ENCODE assay signal across 11 cellular contexts in genomic region chr19:33868076-33868735, GRCh38.
DNase-seq lines count a peak whose midpoint lies in the region; FAIRE-seq and TF ChIP-seq lines count a peak whose summit lies in the region.
"Had no signal": no experiment of that assay in that cellular context is flagged by ENCODE, and none has a peak within 500 bp of the region (broad histone marks: within the 10 kb centered on the region; RNA-seq: fewer than 3 reads in every experiment).

No MANE protein-coding gene starts in this region.

- no peak for TF ChIP-seq EP300 in suprapubic skin (IDR thresholded peaks at IDR 0.05)

- no peaks in the 10 kb centered on the region for H3K9me3 ChIP-seq in suprapubic skin

- H3K4me3 ChIP-seq in coronary artery (peak overlapping the region; percentile 53), suprapubic skin (peak overlapping the region; percentile 26)

- TF ChIP-seq POLR2A in suprapubic skin (IDR thresholded peaks at IDR 0.05), result no peak

- WGBS in suprapubic skin, result 15% methylated on average over 17 of the region's 17 CpGs

- H3K9me3 Mint-ChIP-seq in mesothelial cell of epicardium, result no peaks in the 10 kb centered on the region
- H3K9me3 Mint-ChIP-seq: activated T-helper 17 cell treated with anti-CD3 and anti-CD28 coated beads, Interleukin-2, amount 50 U/mL, for 72 hours had no signal

- H3K27me3 ChIP-seq in suprapubic skin, result no peaks in the 10 kb centered on the region

- peak; percentile 22 for DNase-seq in DMS 273 (lab: John Stamatoyannopoulos, UW; ENCODE audit: unreplicated experiment)
- DNase-seq in DMS 273 treated with DMSO at 0.1 percent for 48 hours (lab: John Stamatoyannopoulos, UW), result no peak
- DNase-seq in coronary artery (ENCODE audit: low spot score), result no peak
- DNase-seq in mesothelial cell of epicardium (ENCODE audit: low spot score in 2 of 2, unreplicated experiment in 2 of 2), result peak in 1 of 2 experiments; percentile 36
- no peak for DNase-seq in suprapubic skin (ENCODE audit: low spot score in 2 of 2)
- no peak for DNase-seq in GM19239 (ENCODE audit: insufficient read length, low spot score)
- DNase-seq in activated T-cell treated with anti-CD3 and anti-CD28 coated beads, Interleukin-2, amount 50 U/mL, for 1 hour, result no peak
- DNase-seq in HCEC 1CT, result no peak
- DNase-seq: naive thymus-derived CD8-positive, alpha-beta T cell had no signal

- H3K27ac Mint-ChIP-seq in mesothelial cell of epicardium, result peak overlapping the region; percentile 75
- H3K27ac Mint-ChIP-seq: activated T-helper 17 cell treated with anti-CD3 and anti-CD28 coated beads, Interleukin-2, amount 50 U/mL, for 72 hours; naive thymus-derived CD8-positive, alpha-beta T cell had no signal

- peak overlapping the region in 1 of 2 donors; percentile 12 for H3K27ac ChIP-seq in coronary artery
- H3K27ac ChIP-seq in suprapubic skin, result peak overlapping the region; percentile 58
- H3K27ac ChIP-seq: 22Rv1 had no signal

- no peaks in the 10 kb centered on the region for H3K36me3 Mint-ChIP-seq in mesothelial cell of epicardium
- H3K36me3 Mint-ChIP-seq: naive thymus-derived CD8-positive, alpha-beta T cell had no signal

- H3K4me1 Mint-ChIP-seq in mesothelial cell of epicardium, result peaks cover 19% of the 10 kb centered on the region
- H3K4me1 Mint-ChIP-seq: activated T-helper 17 cell treated with anti-CD3 and anti-CD28 coated beads, Interleukin-2, amount 50 U/mL, for 72 hours had no signal

- peak overlapping the region; percentile 52 for H3K4me3 Mint-ChIP-seq in mesothelial cell of epicardium
- H3K4me3 Mint-ChIP-seq: activated T-helper 17 cell treated with anti-CD3 and anti-CD28 coated beads, Interleukin-2, amount 50 U/mL, for 72 hours; naive thymus-derived CD8-positive, alpha-beta T cell had no signal

- H3K36me3 ChIP-seq in suprapubic skin, result no peaks in the 10 kb centered on the region

- H3K4me1 ChIP-seq in suprapubic skin, result peaks cover 31% of the 10 kb centered on the region

- no peak for TF ChIP-seq CTCF in coronary artery (IDR thresholded peaks at IDR 0.05)
- TF ChIP-seq CTCF in mesothelial cell of epicardium (IDR thresholded peaks at IDR 0.05; ENCODE audit: unreplicated experiment), result no peak
- no peak for TF ChIP-seq CTCF in suprapubic skin (IDR thresholded peaks at IDR 0.05)

- H3K27me3 Mint-ChIP-seq in mesothelial cell of epicardium (ENCODE audit: low read depth), result no peaks in the 10 kb centered on the region

- no peak for FAIRE-seq in GM19239 (lab: Jason Lieb, UNC)
